ENCODE assay signal across 1 cellular context in the genomic region with DNA sequence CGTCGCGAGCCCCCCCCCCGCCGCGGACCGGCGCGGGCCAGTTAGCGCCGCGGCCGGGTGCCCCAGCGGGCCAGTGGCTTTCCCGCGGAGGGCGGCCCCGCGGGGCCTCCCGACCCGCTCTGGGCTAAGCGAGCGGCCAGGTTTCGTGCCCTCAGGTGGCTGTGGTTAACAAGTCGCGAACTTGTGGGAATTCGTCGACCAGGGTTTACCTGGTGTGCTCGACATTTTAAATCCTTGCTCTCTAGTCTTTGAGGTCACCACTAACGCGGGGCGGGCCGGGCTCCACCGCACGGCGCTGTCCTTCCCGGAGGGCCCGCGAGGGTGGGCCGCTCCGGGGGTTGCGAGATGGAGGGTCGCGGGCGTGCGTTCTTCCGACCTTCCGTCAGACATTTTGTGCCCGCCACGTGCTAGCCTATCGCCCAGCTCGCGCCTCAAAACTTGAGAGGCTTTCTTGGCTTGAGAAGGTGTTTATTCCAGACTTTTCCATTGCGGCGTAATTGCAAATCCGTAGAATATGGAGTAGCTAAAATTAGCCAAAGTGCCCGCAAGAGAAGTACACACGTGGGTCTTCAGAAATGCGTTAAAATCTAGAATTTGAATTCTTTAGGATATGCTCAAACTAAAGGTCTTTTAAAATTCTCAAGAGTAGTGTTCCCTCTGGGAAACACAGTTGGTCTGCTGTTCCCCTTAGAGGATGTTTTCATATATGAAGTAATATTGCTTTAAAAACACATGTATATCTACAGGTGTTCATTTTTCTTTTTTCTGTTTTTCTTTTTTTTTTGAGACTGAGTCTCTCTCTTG.
TF ChIP-seq lines count a peak whose summit lies in the region.

No MANE protein-coding gene starts in this region.

TF ChIP-seq in K562, 482 proteins besides CTCF, POLR2A, EP300 and RAD21 (continued from another document):
- TF ChIP-seq, protein P1, sequence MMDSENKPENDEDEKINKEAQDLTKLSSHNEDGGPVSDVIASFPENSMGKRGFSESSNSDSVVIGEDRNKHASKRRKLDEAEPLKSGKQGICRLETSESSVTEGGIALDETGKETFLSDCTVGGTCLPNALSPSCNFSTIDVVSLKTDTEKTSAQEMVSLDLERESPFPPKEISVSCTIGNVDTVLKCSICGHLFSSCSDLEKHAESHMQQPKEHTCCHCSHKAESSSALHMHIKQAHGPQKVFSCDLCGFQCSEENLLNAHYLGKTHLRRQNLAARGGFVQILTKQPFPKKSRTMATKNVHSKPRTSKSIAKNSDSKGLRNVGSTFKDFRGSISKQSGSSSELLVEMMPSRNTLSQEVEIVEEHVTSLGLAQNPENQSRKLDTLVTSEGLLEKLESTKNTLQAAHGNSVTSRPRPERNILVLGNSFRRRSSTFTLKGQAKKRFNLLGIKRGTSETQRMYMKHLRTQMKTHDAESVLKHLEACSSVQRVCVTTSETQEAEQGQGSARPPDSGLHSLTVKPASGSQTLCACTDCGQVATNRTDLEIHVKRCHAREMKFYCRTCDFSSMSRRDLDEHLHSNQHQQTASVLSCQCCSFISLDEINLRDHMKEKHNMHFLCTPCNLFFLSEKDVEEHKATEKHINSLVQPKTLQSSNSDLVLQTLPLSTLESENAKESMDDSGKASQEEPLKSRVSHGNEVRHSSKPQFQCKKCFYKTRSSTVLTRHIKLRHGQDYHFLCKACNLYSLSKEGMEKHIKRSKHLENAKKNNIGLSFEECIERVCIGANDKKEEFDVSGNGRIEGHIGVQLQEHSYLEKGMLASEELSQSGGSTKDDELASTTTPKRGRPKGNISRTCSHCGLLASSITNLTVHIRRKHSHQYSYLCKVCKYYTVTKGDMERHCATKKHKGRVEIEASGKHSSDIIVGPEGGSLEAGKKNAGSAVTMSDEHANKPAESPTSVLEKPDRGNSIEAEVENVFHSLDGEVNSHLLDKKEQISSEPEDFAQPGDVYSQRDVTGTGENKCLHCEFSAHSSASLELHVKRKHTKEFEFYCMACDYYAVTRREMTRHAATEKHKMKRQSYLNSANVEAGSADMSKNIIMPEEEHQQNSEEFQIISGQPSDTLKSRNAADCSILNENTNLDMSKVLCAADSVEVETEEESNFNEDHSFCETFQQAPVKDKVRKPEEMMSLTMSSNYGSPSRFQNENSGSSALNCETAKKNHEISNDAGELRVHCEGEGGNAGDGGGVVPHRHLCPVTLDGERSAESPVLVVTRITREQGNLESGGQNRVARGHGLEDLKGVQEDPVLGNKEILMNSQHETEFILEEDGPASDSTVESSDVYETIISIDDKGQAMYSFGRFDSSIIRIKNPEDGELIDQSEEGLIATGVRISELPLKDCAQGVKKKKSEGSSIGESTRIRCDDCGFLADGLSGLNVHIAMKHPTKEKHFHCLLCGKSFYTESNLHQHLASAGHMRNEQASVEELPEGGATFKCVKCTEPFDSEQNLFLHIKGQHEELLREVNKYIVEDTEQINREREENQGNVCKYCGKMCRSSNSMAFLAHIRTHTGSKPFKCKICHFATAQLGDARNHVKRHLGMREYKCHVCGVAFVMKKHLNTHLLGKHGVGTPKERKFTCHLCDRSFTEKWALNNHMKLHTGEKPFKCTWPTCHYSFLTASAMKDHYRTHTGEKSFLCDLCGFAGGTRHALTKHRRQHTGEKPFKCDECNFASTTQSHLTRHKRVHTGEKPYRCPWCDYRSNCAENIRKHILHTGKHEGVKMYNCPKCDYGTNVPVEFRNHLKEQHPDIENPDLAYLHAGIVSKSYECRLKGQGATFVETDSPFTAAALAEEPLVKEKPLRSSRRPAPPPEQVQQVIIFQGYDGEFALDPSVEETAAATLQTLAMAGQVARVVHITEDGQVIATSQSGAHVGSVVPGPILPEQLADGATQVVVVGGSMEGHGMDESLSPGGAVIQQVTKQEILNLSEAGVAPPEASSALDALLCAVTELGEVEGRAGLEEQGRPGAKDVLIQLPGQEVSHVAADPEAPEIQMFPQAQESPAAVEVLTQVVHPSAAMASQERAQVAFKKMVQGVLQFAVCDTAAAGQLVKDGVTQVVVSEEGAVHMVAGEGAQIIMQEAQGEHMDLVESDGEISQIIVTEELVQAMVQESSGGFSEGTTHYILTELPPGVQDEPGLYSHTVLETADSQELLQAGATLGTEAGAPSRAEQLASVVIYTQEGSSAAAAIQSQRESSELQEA (IDR thresholded peaks at IDR 0.05; ENCODE audit: low read depth), result no peak
- TF ChIP-seq SMAD4 (CRISPR knock-in tag; conservative IDR thresholded peaks at IDR 0.05), result peak; percentile 35; the same call in 1 of the 2 replicates
- TF ChIP-seq ARNT (IDR thresholded peaks at IDR 0.05), result peak in 1 of 2 experiments; percentile 35; a peak in 1 of 4 replicates
- TF ChIP-seq, protein P2, sequence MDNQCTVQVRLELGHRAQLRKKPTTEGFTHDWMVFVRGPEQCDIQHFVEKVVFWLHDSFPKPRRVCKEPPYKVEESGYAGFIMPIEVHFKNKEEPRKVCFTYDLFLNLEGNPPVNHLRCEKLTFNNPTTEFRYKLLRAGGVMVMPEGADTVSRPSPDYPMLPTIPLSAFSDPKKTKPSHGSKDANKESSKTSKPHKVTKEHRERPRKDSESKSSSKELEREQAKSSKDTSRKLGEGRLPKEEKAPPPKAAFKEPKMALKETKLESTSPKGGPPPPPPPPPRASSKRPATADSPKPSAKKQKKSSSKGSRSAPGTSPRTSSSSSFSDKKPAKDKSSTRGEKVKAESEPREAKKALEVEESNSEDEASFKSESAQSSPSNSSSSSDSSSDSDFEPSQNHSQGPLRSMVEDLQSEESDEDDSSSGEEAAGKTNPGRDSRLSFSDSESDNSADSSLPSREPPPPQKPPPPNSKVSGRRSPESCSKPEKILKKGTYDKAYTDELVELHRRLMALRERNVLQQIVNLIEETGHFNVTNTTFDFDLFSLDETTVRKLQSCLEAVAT (IDR thresholded peaks at IDR 0.05), result peak in 1 of 2 experiments; percentile 52; a peak in 3 of 4 replicates
- no peak for TF ChIP-seq FOSL1 (tag; conservative IDR thresholded peaks at IDR 0.05)
- TF ChIP-seq ZNF143 (CRISPR knock-in tag; IDR thresholded peaks at IDR 0.05), result no peak; the same call in 1 of the 2 replicates
- no peak; the same call in 1 of the 2 replicates for TF ChIP-seq ZNF23 (CRISPR knock-in tag; IDR thresholded peaks at IDR 0.05)
- TF ChIP-seq KLF10 (CRISPR knock-in tag; IDR thresholded peaks at IDR 0.05), result no peak
- TF ChIP-seq YY1 (IDR thresholded peaks at IDR 0.05; ENCODE audit: borderline replicate concordance in 1 of 3, control insufficient read depth in 1 of 3, extremely low read depth in 1 of 3, insufficient read depth in 3 of 3, insufficient read length in 1 of 3, insufficient replicate concordance in 2 of 3, low read depth in 1 of 3, low read length in 2 of 3), result peak; percentile 45 to 89 (median 72)
- TF ChIP-seq CAMTA2 (CRISPR knock-in tag; conservative IDR thresholded peaks at IDR 0.05), result no peak
- no peak for TF ChIP-seq TFAM (CRISPR knock-in tag; conservative IDR thresholded peaks at IDR 0.05)
- TF ChIP-seq, protein P3, sequence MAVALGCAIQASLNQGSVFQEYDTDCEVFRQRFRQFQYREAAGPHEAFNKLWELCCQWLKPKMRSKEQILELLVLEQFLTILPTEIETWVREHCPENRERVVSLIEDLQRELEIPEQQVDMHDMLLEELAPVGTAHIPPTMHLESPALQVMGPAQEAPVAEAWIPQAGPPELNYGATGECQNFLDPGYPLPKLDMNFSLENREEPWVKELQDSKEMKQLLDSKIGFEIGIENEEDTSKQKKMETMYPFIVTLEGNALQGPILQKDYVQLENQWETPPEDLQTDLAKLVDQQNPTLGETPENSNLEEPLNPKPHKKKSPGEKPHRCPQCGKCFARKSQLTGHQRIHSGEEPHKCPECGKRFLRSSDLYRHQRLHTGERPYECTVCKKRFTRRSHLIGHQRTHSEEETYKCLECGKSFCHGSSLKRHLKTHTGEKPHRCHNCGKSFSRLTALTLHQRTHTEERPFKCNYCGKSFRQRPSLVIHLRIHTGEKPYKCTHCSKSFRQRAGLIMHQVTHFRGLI (CRISPR knock-in tag; IDR thresholded peaks at IDR 0.05), result peak; percentile 27; the same call in 1 of the 2 replicates
- no peak for TF ChIP-seq RBBP5 (IDR thresholded peaks at IDR 0.05; ENCODE audit: borderline replicate concordance, insufficient read depth, low read length, poor library complexity, severe bottlenecking)
- TF ChIP-seq HMG20B (CRISPR knock-in tag; IDR thresholded peaks at IDR 0.05), result no peak
- TF ChIP-seq NR3C1 (CRISPR knock-in tag; IDR thresholded peaks at IDR 0.05), result no peak
- 0 out of 2 replicates have a peak, but pooled peaks have one; percentile 21 for TF ChIP-seq HSF4 (CRISPR knock-in tag; IDR thresholded peaks at IDR 0.05; ENCODE audit: borderline replicate concordance)
- TF ChIP-seq, protein P4, sequence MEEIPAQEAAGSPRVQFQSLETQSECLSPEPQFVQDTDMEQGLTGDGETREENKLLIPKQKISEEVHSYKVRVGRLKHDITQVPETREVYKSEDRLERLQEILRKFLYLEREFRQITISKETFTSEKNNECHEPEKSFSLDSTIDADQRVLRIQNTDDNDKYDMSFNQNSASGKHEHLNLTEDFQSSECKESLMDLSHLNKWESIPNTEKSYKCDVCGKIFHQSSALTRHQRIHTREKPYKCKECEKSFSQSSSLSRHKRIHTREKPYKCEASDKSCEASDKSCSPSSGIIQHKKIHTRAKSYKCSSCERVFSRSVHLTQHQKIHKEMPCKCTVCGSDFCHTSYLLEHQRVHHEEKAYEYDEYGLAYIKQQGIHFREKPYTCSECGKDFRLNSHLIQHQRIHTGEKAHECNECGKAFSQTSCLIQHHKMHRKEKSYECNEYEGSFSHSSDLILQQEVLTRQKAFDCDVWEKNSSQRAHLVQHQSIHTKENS (CRISPR knock-in tag; IDR thresholded peaks at IDR 0.05), result no peak
- no peak for TF ChIP-seq CHCHD3 (CRISPR knock-in tag; IDR thresholded peaks at IDR 0.05)
- TF ChIP-seq NCOA6 (IDR thresholded peaks at IDR 0.05), result no peak
- 0 out of 2 replicates have a peak, but pooled peaks have one; percentile 63 for TF ChIP-seq ZNF347 (CRISPR knock-in tag; IDR thresholded peaks at IDR 0.05; ENCODE audit: low read depth)
- TF ChIP-seq DACH1 (IDR thresholded peaks at IDR 0.05; ENCODE audit: partially characterized antibody), result no peak
- TF ChIP-seq, protein P5, sequence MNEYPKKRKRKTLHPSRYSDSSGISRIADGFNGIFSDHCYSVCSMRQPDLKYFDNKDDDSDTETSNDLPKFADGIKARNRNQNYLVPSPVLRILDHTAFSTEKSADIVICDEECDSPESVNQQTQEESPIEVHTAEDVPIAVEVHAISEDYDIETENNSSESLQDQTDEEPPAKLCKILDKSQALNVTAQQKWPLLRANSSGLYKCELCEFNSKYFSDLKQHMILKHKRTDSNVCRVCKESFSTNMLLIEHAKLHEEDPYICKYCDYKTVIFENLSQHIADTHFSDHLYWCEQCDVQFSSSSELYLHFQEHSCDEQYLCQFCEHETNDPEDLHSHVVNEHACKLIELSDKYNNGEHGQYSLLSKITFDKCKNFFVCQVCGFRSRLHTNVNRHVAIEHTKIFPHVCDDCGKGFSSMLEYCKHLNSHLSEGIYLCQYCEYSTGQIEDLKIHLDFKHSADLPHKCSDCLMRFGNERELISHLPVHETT (CRISPR knock-in tag; conservative IDR thresholded peaks at IDR 0.05 in 1 of 2, IDR thresholded peaks at IDR 0.05 in 1 of 2), result peak in 1 of 2 experiments; percentile 53; a peak in 2 of 4 replicates
- TF ChIP-seq ZBTB7A (IDR thresholded peaks at IDR 0.05; ENCODE audit: borderline replicate concordance, control insufficient read depth, low read depth, low read length), result peak; percentile 77; the same call in 1 of the 2 replicates
- TF ChIP-seq IFI16 (CRISPR knock-in tag; IDR thresholded peaks at IDR 0.05), result no peak
- TF ChIP-seq SNIP1 (IDR thresholded peaks at IDR 0.05; ENCODE audit: low read depth), result no peak
- TF ChIP-seq, protein P6, sequence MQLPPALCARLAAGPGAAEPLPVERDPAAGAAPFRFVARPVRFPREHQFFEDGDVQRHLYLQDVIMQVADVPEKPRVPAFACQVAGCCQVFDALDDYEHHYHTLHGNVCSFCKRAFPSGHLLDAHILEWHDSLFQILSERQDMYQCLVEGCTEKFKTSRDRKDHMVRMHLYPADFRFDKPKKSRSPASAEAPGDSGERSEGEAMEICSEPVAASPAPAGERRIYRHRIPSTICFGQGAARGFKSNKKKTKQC (CRISPR knock-in tag; IDR thresholded peaks at IDR 0.05), result no peak; the same call in 1 of the 2 replicates
- TF ChIP-seq, protein P7, sequence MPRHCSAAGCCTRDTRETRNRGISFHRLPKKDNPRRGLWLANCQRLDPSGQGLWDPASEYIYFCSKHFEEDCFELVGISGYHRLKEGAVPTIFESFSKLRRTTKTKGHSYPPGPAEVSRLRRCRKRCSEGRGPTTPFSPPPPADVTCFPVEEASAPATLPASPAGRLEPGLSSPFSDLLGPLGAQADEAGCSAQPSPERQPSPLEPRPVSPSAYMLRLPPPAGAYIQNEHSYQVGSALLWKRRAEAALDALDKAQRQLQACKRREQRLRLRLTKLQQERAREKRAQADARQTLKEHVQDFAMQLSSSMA (CRISPR knock-in tag; IDR thresholded peaks at IDR 0.05), result no peak
